In the genomic region with DNA sequence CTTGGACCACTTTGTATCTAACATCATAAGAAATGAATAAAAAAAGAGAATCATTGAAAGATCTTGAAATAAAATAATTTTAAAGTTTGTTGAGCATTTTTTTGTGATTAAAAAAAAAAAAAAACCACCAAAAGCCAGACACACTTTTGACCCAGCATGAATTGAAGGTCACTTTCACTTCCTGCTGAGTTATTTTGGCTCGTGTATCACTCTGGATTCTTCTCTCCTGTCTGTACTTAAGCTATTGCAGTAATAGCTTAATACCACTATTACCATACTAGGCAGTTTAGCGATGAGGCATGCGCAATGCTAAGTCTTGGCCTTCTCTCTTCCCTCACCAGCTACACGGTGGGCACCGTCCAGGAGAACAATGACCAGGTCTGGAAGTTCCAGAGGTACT, we compare ENCODE assay signal across 2 cellular contexts.
TF ChIP-seq lines count a peak whose summit lies in the region.

No MANE protein-coding gene starts in this region.

TF ChIP-seq in H1, 55 proteins besides CTCF, POLR2A, EP300 and RAD21:
- no peak for TF ChIP-seq RBBP5 (IDR thresholded peaks at IDR 0.05; ENCODE audit: borderline replicate concordance, low read depth, low read length)
- TF ChIP-seq CBX5 (IDR thresholded peaks at IDR 0.05; ENCODE audit: low read depth, low read length) = no peak
- no peak for TF ChIP-seq CTBP2 (IDR thresholded peaks at IDR 0.05; ENCODE audit: borderline replicate concordance, insufficient read depth, insufficient read length, low read length)
- no peak for TF ChIP-seq CHD2 (IDR thresholded peaks at IDR 0.05; ENCODE audit: low read length)
- TF ChIP-seq ZNF274 (IDR thresholded peaks at IDR 0.05; ENCODE audit: borderline replicate concordance, extremely low read depth, low read length) = no peak
- no peak for TF ChIP-seq EGR1 (IDR thresholded peaks at IDR 0.05; ENCODE audit: borderline replicate concordance, low read depth, low read length)
- no peak for TF ChIP-seq MAX (IDR thresholded peaks at IDR 0.05)

TF ChIP-seq in HepG2, 621 proteins besides CTCF, POLR2A, EP300 and RAD21:
- no peak for TF ChIP-seq CAMTA2 (CRISPR knock-in tag; IDR thresholded peaks at IDR 0.05; ENCODE audit: borderline replicate concordance)
- TF ChIP-seq, protein P1, sequence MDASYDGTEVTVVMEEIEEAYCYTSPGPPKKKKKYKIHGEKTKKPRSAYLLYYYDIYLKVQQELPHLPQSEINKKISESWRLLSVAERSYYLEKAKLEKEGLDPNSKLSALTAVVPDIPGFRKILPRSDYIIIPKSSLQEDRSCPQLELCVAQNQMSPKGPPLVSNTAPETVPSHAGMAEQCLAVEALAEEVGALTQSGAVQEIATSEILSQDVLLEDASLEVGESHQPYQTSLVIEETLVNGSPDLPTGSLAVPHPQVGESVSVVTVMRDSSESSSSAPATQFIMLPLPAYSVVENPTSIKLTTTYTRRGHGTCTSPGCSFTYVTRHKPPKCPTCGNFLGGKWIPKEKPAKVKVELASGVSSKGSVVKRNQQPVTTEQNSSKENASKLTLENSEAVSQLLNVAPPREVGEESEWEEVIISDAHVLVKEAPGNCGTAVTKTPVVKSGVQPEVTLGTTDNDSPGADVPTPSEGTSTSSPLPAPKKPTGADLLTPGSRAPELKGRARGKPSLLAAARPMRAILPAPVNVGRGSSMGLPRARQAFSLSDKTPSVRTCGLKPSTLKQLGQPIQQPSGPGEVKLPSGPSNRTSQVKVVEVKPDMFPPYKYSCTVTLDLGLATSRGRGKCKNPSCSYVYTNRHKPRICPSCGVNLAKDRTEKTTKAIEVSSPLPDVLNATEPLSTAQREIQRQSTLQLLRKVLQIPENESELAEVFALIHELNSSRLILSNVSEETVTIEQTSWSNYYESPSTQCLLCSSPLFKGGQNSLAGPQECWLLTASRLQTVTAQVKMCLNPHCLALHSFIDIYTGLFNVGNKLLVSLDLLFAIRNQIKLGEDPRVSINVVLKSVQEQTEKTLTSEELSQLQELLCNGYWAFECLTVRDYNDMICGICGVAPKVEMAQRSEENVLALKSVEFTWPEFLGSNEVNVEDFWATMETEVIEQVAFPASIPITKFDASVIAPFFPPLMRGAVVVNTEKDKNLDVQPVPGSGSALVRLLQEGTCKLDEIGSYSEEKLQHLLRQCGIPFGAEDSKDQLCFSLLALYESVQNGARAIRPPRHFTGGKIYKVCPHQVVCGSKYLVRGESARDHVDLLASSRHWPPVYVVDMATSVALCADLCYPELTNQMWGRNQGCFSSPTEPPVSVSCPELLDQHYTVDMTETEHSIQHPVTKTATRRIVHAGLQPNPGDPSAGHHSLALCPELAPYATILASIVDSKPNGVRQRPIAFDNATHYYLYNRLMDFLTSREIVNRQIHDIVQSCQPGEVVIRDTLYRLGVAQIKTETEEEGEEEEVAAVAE (CRISPR knock-in tag; IDR thresholded peaks at IDR 0.05; ENCODE audit: borderline replicate concordance) = no peak
- no peak for TF ChIP-seq RFX1 (IDR thresholded peaks at IDR 0.05)
- TF ChIP-seq ZNF768 (CRISPR knock-in tag; IDR thresholded peaks at IDR 0.05) = no peak
- TF ChIP-seq BATF2 (CRISPR knock-in tag; IDR thresholded peaks at IDR 0.05) = no peak
- no peak for TF ChIP-seq ZNF121 (CRISPR knock-in tag; IDR thresholded peaks at IDR 0.05)
- TF ChIP-seq JUND (CRISPR knock-in tag; IDR thresholded peaks at IDR 0.05) = no peak
- TF ChIP-seq, protein P2, sequence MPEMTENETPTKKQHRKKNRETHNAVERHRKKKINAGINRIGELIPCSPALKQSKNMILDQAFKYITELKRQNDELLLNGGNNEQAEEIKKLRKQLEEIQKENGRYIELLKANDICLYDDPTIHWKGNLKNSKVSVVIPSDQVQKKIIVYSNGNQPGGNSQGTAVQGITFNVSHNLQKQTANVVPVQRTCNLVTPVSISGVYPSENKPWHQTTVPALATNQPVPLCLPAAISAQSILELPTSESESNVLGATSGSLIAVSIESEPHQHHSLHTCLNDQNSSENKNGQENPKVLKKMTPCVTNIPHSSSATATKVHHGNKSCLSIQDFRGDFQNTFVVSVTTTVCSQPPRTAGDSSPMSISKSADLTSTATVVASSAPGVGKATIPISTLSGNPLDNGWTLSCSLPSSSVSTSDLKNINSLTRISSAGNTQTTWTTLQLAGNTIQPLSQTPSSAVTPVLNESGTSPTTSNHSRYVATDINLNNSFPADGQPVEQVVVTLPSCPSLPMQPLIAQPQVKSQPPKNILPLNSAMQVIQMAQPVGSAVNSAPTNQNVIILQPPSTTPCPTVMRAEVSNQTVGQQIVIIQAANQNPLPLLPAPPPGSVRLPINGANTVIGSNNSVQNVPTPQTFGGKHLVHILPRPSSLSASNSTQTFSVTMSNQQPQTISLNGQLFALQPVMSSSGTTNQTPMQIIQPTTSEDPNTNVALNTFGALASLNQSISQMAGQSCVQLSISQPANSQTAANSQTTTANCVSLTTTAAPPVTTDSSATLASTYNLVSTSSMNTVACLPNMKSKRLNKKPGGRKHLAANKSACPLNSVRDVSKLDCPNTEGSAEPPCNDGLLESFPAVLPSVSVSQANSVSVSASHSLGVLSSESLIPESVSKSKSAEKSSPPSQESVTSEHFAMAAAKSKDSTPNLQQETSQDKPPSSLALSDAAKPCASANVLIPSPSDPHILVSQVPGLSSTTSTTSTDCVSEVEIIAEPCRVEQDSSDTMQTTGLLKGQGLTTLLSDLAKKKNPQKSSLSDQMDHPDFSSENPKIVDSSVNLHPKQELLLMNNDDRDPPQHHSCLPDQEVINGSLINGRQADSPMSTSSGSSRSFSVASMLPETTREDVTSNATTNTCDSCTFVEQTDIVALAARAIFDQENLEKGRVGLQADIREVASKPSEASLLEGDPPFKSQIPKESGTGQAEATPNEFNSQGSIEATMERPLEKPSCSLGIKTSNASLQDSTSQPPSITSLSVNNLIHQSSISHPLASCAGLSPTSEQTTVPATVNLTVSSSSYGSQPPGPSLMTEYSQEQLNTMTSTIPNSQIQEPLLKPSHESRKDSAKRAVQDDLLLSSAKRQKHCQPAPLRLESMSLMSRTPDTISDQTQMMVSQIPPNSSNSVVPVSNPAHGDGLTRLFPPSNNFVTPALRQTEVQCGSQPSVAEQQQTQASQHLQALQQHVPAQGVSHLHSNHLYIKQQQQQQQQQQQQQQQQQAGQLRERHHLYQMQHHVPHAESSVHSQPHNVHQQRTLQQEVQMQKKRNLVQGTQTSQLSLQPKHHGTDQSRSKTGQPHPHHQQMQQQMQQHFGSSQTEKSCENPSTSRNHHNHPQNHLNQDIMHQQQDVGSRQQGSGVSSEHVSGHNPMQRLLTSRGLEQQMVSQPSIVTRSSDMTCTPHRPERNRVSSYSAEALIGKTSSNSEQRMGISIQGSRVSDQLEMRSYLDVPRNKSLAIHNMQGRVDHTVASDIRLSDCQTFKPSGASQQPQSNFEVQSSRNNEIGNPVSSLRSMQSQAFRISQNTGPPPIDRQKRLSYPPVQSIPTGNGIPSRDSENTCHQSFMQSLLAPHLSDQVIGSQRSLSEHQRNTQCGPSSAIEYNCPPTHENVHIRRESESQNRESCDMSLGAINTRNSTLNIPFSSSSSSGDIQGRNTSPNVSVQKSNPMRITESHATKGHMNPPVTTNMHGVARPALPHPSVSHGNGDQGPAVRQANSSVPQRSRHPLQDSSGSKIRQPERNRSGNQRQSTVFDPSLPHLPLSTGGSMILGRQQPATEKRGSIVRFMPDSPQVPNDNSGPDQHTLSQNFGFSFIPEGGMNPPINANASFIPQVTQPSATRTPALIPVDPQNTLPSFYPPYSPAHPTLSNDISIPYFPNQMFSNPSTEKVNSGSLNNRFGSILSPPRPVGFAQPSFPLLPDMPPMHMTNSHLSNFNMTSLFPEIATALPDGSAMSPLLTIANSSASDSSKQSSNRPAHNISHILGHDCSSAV (CRISPR knock-in tag; IDR thresholded peaks at IDR 0.05; ENCODE audit: borderline replicate concordance) = no peak
- TF ChIP-seq IKZF1 (IDR thresholded peaks at IDR 0.05) = no peak
- no peak for TF ChIP-seq RBM22 (optimal IDR thresholded peaks at IDR 0.05; ENCODE audit: low read length)
- TF ChIP-seq, protein P3, sequence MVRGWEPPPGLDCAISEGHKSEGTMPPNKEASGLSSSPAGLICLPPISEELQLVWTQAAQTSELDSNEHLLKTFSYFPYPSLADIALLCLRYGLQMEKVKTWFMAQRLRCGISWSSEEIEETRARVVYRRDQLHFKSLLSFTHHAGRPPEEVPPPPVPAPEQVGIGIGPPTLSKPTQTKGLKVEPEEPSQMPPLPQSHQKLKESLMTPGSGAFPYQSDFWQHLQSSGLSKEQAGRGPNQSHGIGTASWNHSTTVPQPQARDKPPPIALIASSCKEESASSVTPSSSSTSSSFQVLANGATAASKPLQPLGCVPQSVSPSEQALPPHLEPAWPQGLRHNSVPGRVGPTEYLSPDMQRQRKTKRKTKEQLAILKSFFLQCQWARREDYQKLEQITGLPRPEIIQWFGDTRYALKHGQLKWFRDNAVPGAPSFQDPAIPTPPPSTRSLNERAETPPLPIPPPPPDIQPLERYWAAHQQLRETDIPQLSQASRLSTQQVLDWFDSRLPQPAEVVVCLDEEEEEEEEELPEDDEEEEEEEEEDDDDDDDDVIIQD (CRISPR knock-in tag; IDR thresholded peaks at IDR 0.05; ENCODE audit: low read depth) = no peak
- no peak for TF ChIP-seq ZC3H4 (CRISPR knock-in tag; IDR thresholded peaks at IDR 0.05; ENCODE audit: borderline replicate concordance)
- TF ChIP-seq HDAC1 (CRISPR knock-in tag; IDR thresholded peaks at IDR 0.05) = no peak
- no peak for TF ChIP-seq TOPORS (CRISPR knock-in tag; IDR thresholded peaks at IDR 0.05)
- TF ChIP-seq PREB (CRISPR knock-in tag; IDR thresholded peaks at IDR 0.05) = no peak
- no peak for TF ChIP-seq NFYB (CRISPR knock-in tag; IDR thresholded peaks at IDR 0.05)
- no peak for TF ChIP-seq CENPT (CRISPR knock-in tag; IDR thresholded peaks at IDR 0.05; ENCODE audit: low read depth)
